16 cellular contexts compared by ENCODE assay signal in genomic region chrX:123818243-123818642, GRCh38. TPM values are rescaled to one million over a fixed set of nuclear protein-coding genes. Genes with fewer than 3 reads are reported as not detected.
DNase-seq lines count a peak whose midpoint lies in the region; ATAC-seq, FAIRE-seq and TF ChIP-seq lines count a peak whose summit lies in the region.
"Had no signal": no experiment of that assay in that cellular context is flagged by ENCODE, and none has a peak within 500 bp of the region (broad histone marks: within the 10 kb centered on the region; RNA-seq: fewer than 3 reads in every experiment).

No MANE protein-coding gene starts in this region.

- peaks cover 2% of the 10 kb centered on the region for H3K4me1 Mint-ChIP-seq in astrocyte (ENCODE audit: low read depth, unreplicated experiment)
- H3K4me1 Mint-ChIP-seq in H9: peaks cover 0 to 4% of the 10 kb centered on the region in 2 experiments; a peak in 1 of 4 replicates
- no peaks in the 10 kb centered on the region for H3K4me1 Mint-ChIP-seq in endodermal cell

- H3K9me3 ChIP-seq in astrocyte (ENCODE audit: insufficient read depth, low read depth, low read length): no peaks in the 10 kb centered on the region
- no peaks in the 10 kb centered on the region for H3K9me3 ChIP-seq in H9 (ENCODE audit: control insufficient read depth, low read depth, low read length)
- no peaks in the 10 kb centered on the region for H3K9me3 ChIP-seq in endodermal cell (ENCODE audit: control insufficient read depth, low read length)

- H3K36me3 ChIP-seq in astrocyte (ENCODE audit: insufficient read depth, low read length) (no peaks in the 10 kb centered on the region), endodermal cell (ENCODE audit: control insufficient read depth, insufficient read depth, low read length) (no peaks in the 10 kb centered on the region)
- H3K36me3 ChIP-seq: HAP-1 had no signal

- H3K4me3 Mint-ChIP-seq in astrocyte (ENCODE audit: unreplicated experiment): no peak overlapping the region
- no peak overlapping the region for H3K4me3 Mint-ChIP-seq in H9
- H3K4me3 Mint-ChIP-seq in endodermal cell: no peak overlapping the region

- H2BK20ac ChIP-seq in H9 (ENCODE audit: low read depth, low read length, poor library complexity, severe bottlenecking): no peak overlapping the region

- no peak overlapping the region for H4K5ac ChIP-seq in H9 (ENCODE audit: insufficient read length, low read depth, low read length)

- H2BK120ac ChIP-seq in H9 (ENCODE audit: low read depth, low read length, poor library complexity, severe bottlenecking): no peak overlapping the region

- no peak overlapping the region for H3K4ac ChIP-seq in H9 (ENCODE audit: low read depth, low read length)

- H3K36me3 Mint-ChIP-seq in astrocyte (ENCODE audit: low read depth, unreplicated experiment): no peaks in the 10 kb centered on the region
- H3K36me3 Mint-ChIP-seq in H9 (ENCODE audit: insufficient read depth in 1 of 3, low read depth in 3 of 3): peaks cover 1 to 4% (median 4%) of the 10 kb centered on the region in 3 experiments; a peak in 3 of 7 replicates
- H3K36me3 Mint-ChIP-seq in endodermal cell (ENCODE audit: low read depth): no peaks in the 10 kb centered on the region

- no peak overlapping the region for H3K56ac ChIP-seq in H9 (ENCODE audit: insufficient read length, low read depth, low read length)

- H2AFZ ChIP-seq in astrocyte (ENCODE audit: low read depth, low read length) (no peak overlapping the region), H9 (ENCODE audit: low read length) (no peak overlapping the region)

- H3K27me3 Mint-ChIP-seq in astrocyte (ENCODE audit: low read depth, unreplicated experiment) (no peaks in the 10 kb centered on the region), H9 (ENCODE audit: low read depth) (peaks cover 14% of the 10 kb centered on the region), endodermal cell (ENCODE audit: insufficient read depth) (no peaks in the 10 kb centered on the region)
- H3K27me3 Mint-ChIP-seq: progenitor cell of endocrine pancreas had no signal

- no peak overlapping the region for H2BK15ac ChIP-seq in H9 (ENCODE audit: low read depth, low read length)

- peak overlapping the region; percentile 69 for H3K27ac Mint-ChIP-seq in astrocyte (ENCODE audit: unreplicated experiment)
- H3K27ac Mint-ChIP-seq in H9: no peak overlapping the region
- H3K27ac Mint-ChIP-seq in endodermal cell: no peak overlapping the region
- H3K27ac Mint-ChIP-seq: progenitor cell of endocrine pancreas had no signal

- TF ChIP-seq CTCF in astrocyte (IDR thresholded peaks at IDR 0.05; ENCODE audit: insufficient read depth, low read depth, low read length): no peak
- no peak for TF ChIP-seq CTCF in H9 (conservative IDR thresholded peaks at IDR 0.05)
- no peak for TF ChIP-seq CTCF in endodermal cell (conservative IDR thresholded peaks at IDR 0.05)

- no peak overlapping the region for H3K4me2 ChIP-seq in astrocyte (ENCODE audit: low read length)
- H3K4me2 ChIP-seq in H9 (ENCODE audit: insufficient read depth, insufficient read length, low read length): no peak overlapping the region

- H3K23ac ChIP-seq in H9 (ENCODE audit: insufficient read length, low read depth, low read length): no peak overlapping the region

- no peak overlapping the region for H3K27ac ChIP-seq in astrocyte (ENCODE audit: low read depth, low read length)
- no peak overlapping the region for H3K27ac ChIP-seq in H9 (ENCODE audit: insufficient read length, low read depth, low read length)
- H3K27ac ChIP-seq in endodermal cell (ENCODE audit: low read depth, low read length): no peak overlapping the region

- H2AK5ac ChIP-seq in H9 (ENCODE audit: insufficient read length, low read length): no peak overlapping the region

- DNase-seq in AG08395 (ENCODE audit: low spot score) (peak; percentile 63), HS-5 (ENCODE audit: low read depth) (peak; percentile 75), astrocyte (ENCODE audit: low read depth) (peak; percentile 63), kidney glomerular epithelial cell (lab: John Stamatoyannopoulos, UW) (peak; percentile 33), H9 (no peak), endodermal cell (no peak)
- DNase-seq: activated naive CD4-positive, alpha-beta T cell treated with anti-CD3 and anti-CD28 coated beads, Interleukin-2, amount 50 U/mL, for 16 hours; cerebellar nuclear complex; NCI-H1436 treated with DMSO at 0.1 percent for 48 hours; NCI-H69; SIG-M5; stimulated activated CD8-positive, alpha-beta memory T cell treated with anti-CD3 and anti-CD28 coated beads, Interleukin-4, amount 100 ng/mL, for 48 hours had no signal

- H3K9ac ChIP-seq in astrocyte (ENCODE audit: low read length) (no peak overlapping the region), H9 (ENCODE audit: extremely low read depth, insufficient read length, low read length) (no peak overlapping the region), endodermal cell (ENCODE audit: extremely low read depth, low read length, poor library complexity, severe bottlenecking) (no peak overlapping the region)

- no peaks in the 10 kb centered on the region for H3K79me1 ChIP-seq in H9 (ENCODE audit: insufficient read depth, low read depth, low read length, poor library complexity, severe bottlenecking)

- H3K9me3 Mint-ChIP-seq in astrocyte (ENCODE audit: unreplicated experiment) (no peaks in the 10 kb centered on the region), H9 (peaks cover 9 to 55% of the 10 kb centered on the region in 2 experiments), endodermal cell (peaks cover 37% of the 10 kb centered on the region)

- no peaks in the 10 kb centered on the region for H3K23me2 ChIP-seq in H9 (ENCODE audit: insufficient read length, low read depth, low read length, poor library complexity, severe bottlenecking)

- FAIRE-seq in astrocyte (lab: Jason Lieb, UNC): no peak

- no peak overlapping the region for H4K8ac ChIP-seq in H9 (replicated peaks; ENCODE audit: insufficient read length, low read depth, low read length)

- no peak overlapping the region for H3K14ac ChIP-seq in H9 (ENCODE audit: insufficient read depth, low read length)

- H3K4me3 ChIP-seq in astrocyte (ENCODE audit: insufficient read depth, low read depth, low read length) (no peak overlapping the region), endodermal cell (ENCODE audit: low read length) (no peak overlapping the region)
- H3K4me3 ChIP-seq: HAP-1 had no signal

- no peaks in the 10 kb centered on the region for H4K20me1 ChIP-seq in astrocyte (ENCODE audit: insufficient read depth, low read length)
- no peaks in the 10 kb centered on the region for H4K20me1 ChIP-seq in H9 (ENCODE audit: control insufficient read depth, insufficient read depth, insufficient read length)

- no peak overlapping the region for H2BK5ac ChIP-seq in H9 (ENCODE audit: insufficient read length, low read length)

- H3K4me1 ChIP-seq in astrocyte (ENCODE audit: insufficient read depth, low read length) (no peaks in the 10 kb centered on the region), H9 (ENCODE audit: insufficient read depth, low read length) (no peaks in the 10 kb centered on the region), endodermal cell (ENCODE audit: control insufficient read depth, insufficient read depth, low read length) (no peaks in the 10 kb centered on the region)
- H3K4me1 ChIP-seq: HAP-1 had no signal

- H3T11ph ChIP-seq in H9 (ENCODE audit: low read length): no peak overlapping the region

- H2BK12ac ChIP-seq in H9 (ENCODE audit: insufficient read length, low read depth, low read length): no peak overlapping the region

- H3K79me2 ChIP-seq in astrocyte (ENCODE audit: insufficient read depth, low read length): no peaks in the 10 kb centered on the region
- H3K79me2 ChIP-seq in H9 (ENCODE audit: insufficient read depth, low read length): no peaks in the 10 kb centered on the region

- no peak overlapping the region for H4K91ac ChIP-seq in H9 (ENCODE audit: insufficient read length, low read depth, low read length)

- no peaks in the 10 kb centered on the region for H3K27me3 ChIP-seq in astrocyte (ENCODE audit: insufficient read depth, low read length)
- no peaks in the 10 kb centered on the region for H3K27me3 ChIP-seq in H9 (ENCODE audit: insufficient read depth, low read length)
- H3K27me3 ChIP-seq in endodermal cell (ENCODE audit: control insufficient read depth, insufficient read depth, low read length, poor library complexity, severe bottlenecking): no peaks in the 10 kb centered on the region

- ATAC-seq in HG03039 (IDR thresholded peaks at IDR 0.05; ENCODE audit: unreplicated experiment): no peak
- no peak for ATAC-seq in HG02763 (IDR thresholded peaks at IDR 0.05; ENCODE audit: unreplicated experiment)

- no peak overlapping the region for H3K18ac ChIP-seq in H9 (ENCODE audit: insufficient read length, low read depth, low read length)

RNA-seq across cellular contexts. Expression of gene XIAP, which starts 41.6 kb away (rescaled TPM):
- total RNA-seq in astrocyte (51.7 and 53.1 TPM in 2 replicates), H9 (2021) (35.2 and 40.5 TPM in 2 replicates), endodermal cell (10 to 100 TPM; 59.1 to 59.8 TPM)
- polyA plus RNA-seq in endodermal cell (2013, experiment 1 of 2): 21.5 TPM
- polyA plus RNA-seq in endodermal cell (2013, experiment 2 of 2): 18.1 TPM

Comparison
In these comparisons a context has a peak if more than half of its experiments do, and no peak if none do; other contexts are left out.
1. DNase-seq: peak in AG08395 (single experiment), HS-5 (single experiment), astrocyte (single experiment) and kidney glomerular epithelial cell (single experiment); none in H9 (single experiment) and endodermal cell (single experiment).